8 cellular contexts compared by ENCODE assay signal in genomic region chr19:23394481-23394880, GRCh38. TPM values are rescaled to one million over a fixed set of nuclear protein-coding genes. Genes with fewer than 3 reads are reported as not detected.
A peak's percentile ranks its signal among the peaks of the same experiment; 100 is the strongest.
DNase-seq lines count a peak whose midpoint lies in the region; ATAC-seq and TF ChIP-seq lines count a peak whose summit lies in the region.
"Not testable (repeated sequence)": the region's sequence is repeated elsewhere in the genome, so short reads cannot be mapped to it uniquely, and the experiment has no call there.

No MANE protein-coding gene starts in this region.

- not testable (repeated sequence) for H2BK15ac ChIP-seq in IMR-90 (ENCODE audit: low read depth, low read length)

- 26% methylated on average over 3 of the region's 12 CpGs; no CpG with 5 or more reads in 1 of the 2 experiments for WGBS in IMR-90 (ENCODE audit: extremely low coverage in 2 of 2, insufficient read length in 1 of 2), 2 experiments

- ATAC-seq in IMR-90 (ENCODE audit: low read depth): 0 out of 2 replicates have a peak, but pooled peaks have one; percentile 4
- ATAC-seq in natural killer cell treated with Interleukin-12 subunit alpha and Interleukin-12 subunit beta and Interleukin-15 and Interleukin-18, amount 100 ng/mL, for 72 hours: not testable (repeated sequence)

- not testable (repeated sequence) for H3K79me1 ChIP-seq in IMR-90 (ENCODE audit: low read depth in 1 of 2, low read length in 2 of 2)

- H3K4me2 ChIP-seq in BLaER1 treated with 17β-estradiol and CSF1 and Interleukin-3, amounts not matched to agents 10 nM and 100 nM: peak overlapping the region; percentile 75 to 96 (median 82)
- H3K4me2 ChIP-seq in IMR-90 (ENCODE audit: low read depth, low read length): peak overlapping the region; percentile 42

- peak overlapping the region; percentile 96 to 100 (median 98) for H3K27ac ChIP-seq in BLaER1 treated with 17β-estradiol and CSF1 and Interleukin-3, amounts not matched to agents 10 nM and 100 nM
- H3K27ac ChIP-seq in IMR-90 (ENCODE audit: insufficient read depth, low read length): peak overlapping the region; percentile 66; the same call in 1 of the 2 replicates
- H3K27ac ChIP-seq in duodenal mucosa (ENCODE audit: low read depth, low read length): peak overlapping the region; percentile 100

- H3K4me1 ChIP-seq in BLaER1 treated with 17β-estradiol and CSF1 and Interleukin-3, amounts not matched to agents 10 nM and 100 nM: peaks cover 7 to 26% (median 14%) of the 10 kb centered on the region in 10 experiments; a peak in 15 of 20 replicates
- H3K4me1 ChIP-seq in IMR-90 (ENCODE audit: control insufficient read depth, insufficient read depth, low read length): not testable (repeated sequence)
- peaks cover 0 to 23% of the 10 kb centered on the region in 2 donors for H3K4me1 ChIP-seq in duodenal mucosa (ENCODE audit: control insufficient read depth in 1 of 2, insufficient read depth in 2 of 2, low read length in 2 of 2)

- not testable (repeated sequence) for H2AK9ac ChIP-seq in IMR-90 (replicated peaks; ENCODE audit: low read depth, low read length, poor library complexity)

- H3K9me3 ChIP-seq in BLaER1 treated with 17β-estradiol and CSF1 and Interleukin-3, amounts not matched to agents 10 nM and 100 nM (replicated peaks in 1 of 11): peaks cover 44 to 51% (median 48%) of the 10 kb centered on the region in 11 experiments
- peaks cover 10% of the 10 kb centered on the region for H3K9me3 ChIP-seq in IMR-90 (ENCODE audit: control insufficient read depth, insufficient read depth, low read length)
- not testable (repeated sequence) for H3K9me3 ChIP-seq in duodenal mucosa (ENCODE audit: control insufficient read depth in 1 of 2, low read length in 2 of 2)

- H3K4me3 ChIP-seq in BLaER1 treated with 17β-estradiol and CSF1 and Interleukin-3, amounts not matched to agents 10 nM and 100 nM: peak overlapping the region; percentile 70 to 96 (median 88)
- H3K4me3 ChIP-seq in IMR-90 (ENCODE audit: insufficient read depth, low read depth, low read length) (peak overlapping the region; percentile 97), duodenal mucosa (ENCODE audit: low read depth in 1 of 2, low read length in 2 of 2) (peak overlapping the region; percentile 93 to 95), iPS-11a (ENCODE audit: low read depth, low read length) (peak overlapping the region; percentile 96)

- not testable (repeated sequence) for H3K9me3 Mint-ChIP-seq in natural killer cell treated with Interleukin-12 subunit alpha and Interleukin-12 subunit beta and Interleukin-15 and Interleukin-18, amount 100 ng/mL, for 72 hours

- H3K4me1 Mint-ChIP-seq in natural killer cell treated with Interleukin-12 subunit alpha and Interleukin-12 subunit beta and Interleukin-15 and Interleukin-18, amount 100 ng/mL, for 72 hours (ENCODE audit: low read depth in 2 of 2): peaks cover 17 to 25% of the 10 kb centered on the region in 2 donors

- dilution Hi-C loops in IMR-90 (cut with HindIII; ENCODE audit: low sequenced_read_pairs, unreplicated experiment): not testable (repeated sequence)

- H4K5ac ChIP-seq in IMR-90 (ENCODE audit: low read depth, low read length): not testable (repeated sequence)

- intact Hi-C loops in IMR-90 (cut with micrococcal nuclease): loop anchor here (10.0 kb wide), 1 partner anchor 120 kb away; no protein-coding TSS in a partner anchor

- POLR2A ChIA-PET in IMR-90 (lab: Charles Lee; ENCODE audit: unreplicated experiment): not testable (repeated sequence)

- peak overlapping the region; percentile 92 to 98 for H3K27ac Mint-ChIP-seq in natural killer cell treated with Interleukin-12 subunit alpha and Interleukin-12 subunit beta and Interleukin-15 and Interleukin-18, amount 100 ng/mL, for 72 hours

- not testable (repeated sequence) for H4K91ac ChIP-seq in IMR-90 (ENCODE audit: insufficient read depth, low read depth, low read length)

- peak; percentile 6 for DNase-seq in IMR-90
- peak in 4 of 5 experiments; percentile 6 to 73 (median 36) for DNase-seq in T-helper 2 cell
- DNase-seq in activated effector memory CD4-positive, alpha-beta T cell treated with anti-CD3 and anti-CD28 coated beads, Interleukin-2, amount 50 U/mL, for 16 hours: peak; percentile 81
- DNase-seq in natural killer cell treated with Interleukin-12 subunit alpha and Interleukin-12 subunit beta and Interleukin-15 and Interleukin-18, amount 100 ng/mL, for 72 hours (ENCODE audit: low spot score): not testable (repeated sequence)
- peak; percentile 9 to 35 for DNase-seq in stimulated activated CD8-positive, alpha-beta memory T cell treated with anti-CD3 and anti-CD28 coated beads, Interleukin-7, amount 100 ng/mL, for 4 hours (ENCODE audit: low read depth in 2 of 2)

- peak overlapping the region; percentile 93 for H3K4me3 Mint-ChIP-seq in natural killer cell treated with Interleukin-12 subunit alpha and Interleukin-12 subunit beta and Interleukin-15 and Interleukin-18, amount 100 ng/mL, for 72 hours

- not testable (repeated sequence) for H3K4ac ChIP-seq in IMR-90 (ENCODE audit: low read depth, low read length)

- TF ChIP-seq CTCF in IMR-90 (conservative IDR thresholded peaks at IDR 0.05; ENCODE audit: low read depth, low read length): not testable (repeated sequence)

- peaks cover 43 to 54% (median 48%) of the 10 kb centered on the region in 11 experiments for H3K36me3 ChIP-seq in BLaER1 treated with 17β-estradiol and CSF1 and Interleukin-3, amounts not matched to agents 10 nM and 100 nM
- H3K36me3 ChIP-seq in IMR-90 (ENCODE audit: control insufficient read depth, insufficient read depth, low read length): peaks cover 15% of the 10 kb centered on the region
- not testable (repeated sequence) for H3K36me3 ChIP-seq in duodenal mucosa (ENCODE audit: control insufficient read depth in 1 of 2, insufficient read depth in 2 of 2, low read length in 2 of 2)

- not testable (repeated sequence) for H3K56ac ChIP-seq in IMR-90 (ENCODE audit: extremely low read depth, insufficient read depth, low read length)

- H3K18ac ChIP-seq in IMR-90 (ENCODE audit: low read depth, low read length): not testable (repeated sequence)

- not testable (repeated sequence) for H2AFZ ChIP-seq in IMR-90 (replicated peaks; ENCODE audit: low read length, poor library complexity)

- H3K14ac ChIP-seq in IMR-90 (replicated peaks; ENCODE audit: low read depth, low read length): not testable (repeated sequence)

- H2BK20ac ChIP-seq in IMR-90 (ENCODE audit: low read depth, low read length): not testable (repeated sequence)

- H4K20me1 ChIP-seq in BLaER1 treated with 17β-estradiol and CSF1 and Interleukin-3, amounts not matched to agents 10 nM and 100 nM; IMR-90 (ENCODE audit: insufficient read depth, low read length): not testable (repeated sequence)

- not testable (repeated sequence) for BruUV-seq in IMR-90 (replicated peaks; lab: Mats Ljungman, UMichigan)

- not testable (repeated sequence) for H2BK5ac ChIP-seq in IMR-90 (ENCODE audit: low read depth, low read length, poor library complexity, severe bottlenecking)

- H3K9me1 ChIP-seq in IMR-90 (ENCODE audit: insufficient read depth, low read length): not testable (repeated sequence)

- TF ChIP-seq POLR2A in IMR-90 (IDR thresholded peaks at IDR 0.05; ENCODE audit: low read depth, low read length): not testable (repeated sequence)

- H3K23ac ChIP-seq in IMR-90 (ENCODE audit: low read depth, low read length): not testable (repeated sequence)

- CTCF ChIA-PET in IMR-90 (lab: Yijun Ruan, JAX): not testable (repeated sequence)

- not testable (repeated sequence) for H2BK120ac ChIP-seq in IMR-90 (ENCODE audit: low read depth, low read length)

- not testable (repeated sequence) for H3K27me3 ChIP-seq in BLaER1 treated with 17β-estradiol and CSF1 and Interleukin-3, amounts not matched to agents 10 nM and 100 nM; IMR-90 (ENCODE audit: control insufficient read depth, insufficient read depth, low read length); duodenal mucosa (ENCODE audit: control insufficient read depth in 1 of 2, insufficient read depth in 2 of 2, low read length in 2 of 2)

- not testable (repeated sequence) for H2AK5ac ChIP-seq in IMR-90 (ENCODE audit: low read depth, low read length)

- H3K27me3 Mint-ChIP-seq in natural killer cell treated with Interleukin-12 subunit alpha and Interleukin-12 subunit beta and Interleukin-15 and Interleukin-18, amount 100 ng/mL, for 72 hours: not testable (repeated sequence)

- in situ Hi-C loops in IMR-90 (cut with MboI; ENCODE audit: low sequenced_read_pairs): not testable (repeated sequence)

- peak overlapping the region; percentile 97 to 100 (median 98) for H3K9ac ChIP-seq in BLaER1 treated with 17β-estradiol and CSF1 and Interleukin-3, amounts not matched to agents 10 nM and 100 nM
- peak overlapping the region; percentile 100 for H3K9ac ChIP-seq in IMR-90 (ENCODE audit: low read depth, low read length)
- peak overlapping the region; percentile 89 to 98 for H3K9ac ChIP-seq in duodenal mucosa (ENCODE audit: low read depth in 1 of 2, low read length in 2 of 2)

- not testable (repeated sequence) for TF ChIP-seq RAD21 in IMR-90 (IDR thresholded peaks at IDR 0.05; ENCODE audit: low read length)

- peaks cover 22% of the 10 kb centered on the region for H3K36me3 Mint-ChIP-seq in natural killer cell treated with Interleukin-12 subunit alpha and Interleukin-12 subunit beta and Interleukin-15 and Interleukin-18, amount 100 ng/mL, for 72 hours

- peak overlapping the region; percentile 93 to 97; a peak in 1 of 4 replicates for H4K8ac ChIP-seq in IMR-90 (ENCODE audit: low read depth in 2 of 2, low read length in 2 of 2)

RNA-seq across cellular contexts. Expression of gene ZNF91, which starts 0.8 kb away (rescaled TPM):
- total RNA-seq in IMR-90 (2012; rRNA removed): 17.0 and 21.4 TPM in 2 replicates
- polyA plus RNA-seq in IMR-90 (2012; rRNA removed): 7.9 and 8.0 TPM in 2 replicates
- polyA plus RNA-seq in IMR-90 (2012; cell fraction: cytosol; rRNA removed): 2.1 and 2.3 TPM in 2 replicates
- polyA plus RNA-seq in IMR-90 (2012; cell fraction: nucleus; rRNA removed; ENCODE audit: low replicate concordance): 6.0 and 16.1 TPM in 2 replicates
- total RNA-seq in natural killer cell treated with Interleukin-12 subunit alpha and Interleukin-12 subunit beta and Interleukin-15 and Interleukin-18, amount 100 ng/mL, for 72 hours: 10 to 100 TPM; 37.0 to 38.2 TPM
